1 cellular context compared by ENCODE assay signal in genomic region chr13:45219123-45219891, GRCh38.
TF ChIP-seq lines count a peak whose summit lies in the region.

No MANE protein-coding gene starts in this region.

TF ChIP-seq in HepG2, 621 proteins besides CTCF, POLR2A, EP300 and RAD21 (continued from another document and continues in another):
- TF ChIP-seq, protein P1, sequence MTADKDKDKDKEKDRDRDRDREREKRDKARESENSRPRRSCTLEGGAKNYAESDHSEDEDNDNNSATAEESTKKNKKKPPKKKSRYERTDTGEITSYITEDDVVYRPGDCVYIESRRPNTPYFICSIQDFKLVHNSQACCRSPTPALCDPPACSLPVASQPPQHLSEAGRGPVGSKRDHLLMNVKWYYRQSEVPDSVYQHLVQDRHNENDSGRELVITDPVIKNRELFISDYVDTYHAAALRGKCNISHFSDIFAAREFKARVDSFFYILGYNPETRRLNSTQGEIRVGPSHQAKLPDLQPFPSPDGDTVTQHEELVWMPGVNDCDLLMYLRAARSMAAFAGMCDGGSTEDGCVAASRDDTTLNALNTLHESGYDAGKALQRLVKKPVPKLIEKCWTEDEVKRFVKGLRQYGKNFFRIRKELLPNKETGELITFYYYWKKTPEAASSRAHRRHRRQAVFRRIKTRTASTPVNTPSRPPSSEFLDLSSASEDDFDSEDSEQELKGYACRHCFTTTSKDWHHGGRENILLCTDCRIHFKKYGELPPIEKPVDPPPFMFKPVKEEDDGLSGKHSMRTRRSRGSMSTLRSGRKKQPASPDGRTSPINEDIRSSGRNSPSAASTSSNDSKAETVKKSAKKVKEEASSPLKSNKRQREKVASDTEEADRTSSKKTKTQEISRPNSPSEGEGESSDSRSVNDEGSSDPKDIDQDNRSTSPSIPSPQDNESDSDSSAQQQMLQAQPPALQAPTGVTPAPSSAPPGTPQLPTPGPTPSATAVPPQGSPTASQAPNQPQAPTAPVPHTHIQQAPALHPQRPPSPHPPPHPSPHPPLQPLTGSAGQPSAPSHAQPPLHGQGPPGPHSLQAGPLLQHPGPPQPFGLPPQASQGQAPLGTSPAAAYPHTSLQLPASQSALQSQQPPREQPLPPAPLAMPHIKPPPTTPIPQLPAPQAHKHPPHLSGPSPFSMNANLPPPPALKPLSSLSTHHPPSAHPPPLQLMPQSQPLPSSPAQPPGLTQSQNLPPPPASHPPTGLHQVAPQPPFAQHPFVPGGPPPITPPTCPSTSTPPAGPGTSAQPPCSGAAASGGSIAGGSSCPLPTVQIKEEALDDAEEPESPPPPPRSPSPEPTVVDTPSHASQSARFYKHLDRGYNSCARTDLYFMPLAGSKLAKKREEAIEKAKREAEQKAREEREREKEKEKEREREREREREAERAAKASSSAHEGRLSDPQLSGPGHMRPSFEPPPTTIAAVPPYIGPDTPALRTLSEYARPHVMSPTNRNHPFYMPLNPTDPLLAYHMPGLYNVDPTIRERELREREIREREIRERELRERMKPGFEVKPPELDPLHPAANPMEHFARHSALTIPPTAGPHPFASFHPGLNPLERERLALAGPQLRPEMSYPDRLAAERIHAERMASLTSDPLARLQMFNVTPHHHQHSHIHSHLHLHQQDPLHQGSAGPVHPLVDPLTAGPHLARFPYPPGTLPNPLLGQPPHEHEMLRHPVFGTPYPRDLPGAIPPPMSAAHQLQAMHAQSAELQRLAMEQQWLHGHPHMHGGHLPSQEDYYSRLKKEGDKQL (CRISPR knock-in tag; IDR thresholded peaks at IDR 0.05; ENCODE audit: low read depth): no peak
- 0 out of 2 replicates have a peak, but pooled peaks have one; percentile 6 for TF ChIP-seq CEBPG (CRISPR knock-in tag; IDR thresholded peaks at IDR 0.05)
- TF ChIP-seq ZNF878 (CRISPR knock-in tag; IDR thresholded peaks at IDR 0.05): no peak
- no peak for TF ChIP-seq NR2F6 (IDR thresholded peaks at IDR 0.05)
- no peak for TF ChIP-seq NR2F6 (CRISPR knock-in tag; IDR thresholded peaks at IDR 0.05)
- TF ChIP-seq, protein P2, sequence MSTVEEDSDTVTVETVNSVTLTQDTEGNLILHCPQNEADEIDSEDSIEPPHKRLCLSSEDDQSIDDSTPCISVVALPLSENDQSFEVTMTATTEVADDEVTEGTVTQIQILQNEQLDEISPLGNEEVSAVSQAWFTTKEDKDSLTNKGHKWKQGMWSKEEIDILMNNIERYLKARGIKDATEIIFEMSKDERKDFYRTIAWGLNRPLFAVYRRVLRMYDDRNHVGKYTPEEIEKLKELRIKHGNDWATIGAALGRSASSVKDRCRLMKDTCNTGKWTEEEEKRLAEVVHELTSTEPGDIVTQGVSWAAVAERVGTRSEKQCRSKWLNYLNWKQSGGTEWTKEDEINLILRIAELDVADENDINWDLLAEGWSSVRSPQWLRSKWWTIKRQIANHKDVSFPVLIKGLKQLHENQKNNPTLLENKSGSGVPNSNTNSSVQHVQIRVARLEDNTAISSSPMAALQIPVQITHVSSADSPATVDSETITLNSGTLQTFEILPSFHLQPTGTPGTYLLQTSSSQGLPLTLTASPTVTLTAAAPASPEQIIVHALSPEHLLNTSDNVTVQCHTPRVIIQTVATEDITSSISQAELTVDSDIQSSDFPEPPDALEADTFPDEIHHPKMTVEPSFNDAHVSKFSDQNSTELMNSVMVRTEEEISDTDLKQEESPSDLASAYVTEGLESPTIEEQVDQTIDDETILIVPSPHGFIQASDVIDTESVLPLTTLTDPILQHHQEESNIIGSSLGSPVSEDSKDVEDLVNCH (CRISPR knock-in tag; IDR thresholded peaks at IDR 0.05): no peak
- TF ChIP-seq ELF1 (CRISPR knock-in tag; IDR thresholded peaks at IDR 0.05): no peak
- TF ChIP-seq ZBTB4 (CRISPR knock-in tag; IDR thresholded peaks at IDR 0.05; ENCODE audit: borderline replicate concordance): no peak
- TF ChIP-seq FOXC1 (CRISPR knock-in tag; IDR thresholded peaks at IDR 0.05; ENCODE audit: borderline replicate concordance): no peak
- no peak for TF ChIP-seq ZNF615 (CRISPR knock-in tag; IDR thresholded peaks at IDR 0.05; ENCODE audit: borderline replicate concordance)
- TF ChIP-seq RBFOX2 (IDR thresholded peaks at IDR 0.05; ENCODE audit: low read depth, low read length): no peak
- TF ChIP-seq, protein P3, sequence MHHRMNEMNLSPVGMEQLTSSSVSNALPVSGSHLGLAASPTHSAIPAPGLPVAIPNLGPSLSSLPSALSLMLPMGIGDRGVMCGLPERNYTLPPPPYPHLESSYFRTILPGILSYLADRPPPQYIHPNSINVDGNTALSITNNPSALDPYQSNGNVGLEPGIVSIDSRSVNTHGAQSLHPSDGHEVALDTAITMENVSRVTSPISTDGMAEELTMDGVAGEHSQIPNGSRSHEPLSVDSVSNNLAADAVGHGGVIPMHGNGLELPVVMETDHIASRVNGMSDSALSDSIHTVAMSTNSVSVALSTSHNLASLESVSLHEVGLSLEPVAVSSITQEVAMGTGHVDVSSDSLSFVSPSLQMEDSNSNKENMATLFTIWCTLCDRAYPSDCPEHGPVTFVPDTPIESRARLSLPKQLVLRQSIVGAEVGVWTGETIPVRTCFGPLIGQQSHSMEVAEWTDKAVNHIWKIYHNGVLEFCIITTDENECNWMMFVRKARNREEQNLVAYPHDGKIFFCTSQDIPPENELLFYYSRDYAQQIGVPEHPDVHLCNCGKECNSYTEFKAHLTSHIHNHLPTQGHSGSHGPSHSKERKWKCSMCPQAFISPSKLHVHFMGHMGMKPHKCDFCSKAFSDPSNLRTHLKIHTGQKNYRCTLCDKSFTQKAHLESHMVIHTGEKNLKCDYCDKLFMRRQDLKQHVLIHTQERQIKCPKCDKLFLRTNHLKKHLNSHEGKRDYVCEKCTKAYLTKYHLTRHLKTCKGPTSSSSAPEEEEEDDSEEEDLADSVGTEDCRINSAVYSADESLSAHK (CRISPR knock-in tag; IDR thresholded peaks at IDR 0.05; ENCODE audit: borderline replicate concordance): no peak
- TF ChIP-seq THAP11 (CRISPR knock-in tag; IDR thresholded peaks at IDR 0.05): no peak
- no peak for TF ChIP-seq ZSCAN31 (CRISPR knock-in tag; IDR thresholded peaks at IDR 0.05; ENCODE audit: low read depth)
- TF ChIP-seq NR3C1 (CRISPR knock-in tag; IDR thresholded peaks at IDR 0.05): no peak
- no peak for TF ChIP-seq ZNF563 (CRISPR knock-in tag; IDR thresholded peaks at IDR 0.05)
- no peak for TF ChIP-seq ZNF749 (CRISPR knock-in tag; IDR thresholded peaks at IDR 0.05; ENCODE audit: borderline replicate concordance)
- TF ChIP-seq, protein P4, sequence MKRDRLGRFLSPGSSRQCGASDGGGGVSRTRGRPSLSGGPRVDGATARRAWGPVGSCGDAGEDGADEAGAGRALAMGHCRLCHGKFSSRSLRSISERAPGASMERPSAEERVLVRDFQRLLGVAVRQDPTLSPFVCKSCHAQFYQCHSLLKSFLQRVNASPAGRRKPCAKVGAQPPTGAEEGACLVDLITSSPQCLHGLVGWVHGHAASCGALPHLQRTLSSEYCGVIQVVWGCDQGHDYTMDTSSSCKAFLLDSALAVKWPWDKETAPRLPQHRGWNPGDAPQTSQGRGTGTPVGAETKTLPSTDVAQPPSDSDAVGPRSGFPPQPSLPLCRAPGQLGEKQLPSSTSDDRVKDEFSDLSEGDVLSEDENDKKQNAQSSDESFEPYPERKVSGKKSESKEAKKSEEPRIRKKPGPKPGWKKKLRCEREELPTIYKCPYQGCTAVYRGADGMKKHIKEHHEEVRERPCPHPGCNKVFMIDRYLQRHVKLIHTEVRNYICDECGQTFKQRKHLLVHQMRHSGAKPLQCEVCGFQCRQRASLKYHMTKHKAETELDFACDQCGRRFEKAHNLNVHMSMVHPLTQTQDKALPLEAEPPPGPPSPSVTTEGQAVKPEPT (CRISPR knock-in tag; IDR thresholded peaks at IDR 0.05; ENCODE audit: low read depth): no peak
- TF ChIP-seq, protein P5, sequence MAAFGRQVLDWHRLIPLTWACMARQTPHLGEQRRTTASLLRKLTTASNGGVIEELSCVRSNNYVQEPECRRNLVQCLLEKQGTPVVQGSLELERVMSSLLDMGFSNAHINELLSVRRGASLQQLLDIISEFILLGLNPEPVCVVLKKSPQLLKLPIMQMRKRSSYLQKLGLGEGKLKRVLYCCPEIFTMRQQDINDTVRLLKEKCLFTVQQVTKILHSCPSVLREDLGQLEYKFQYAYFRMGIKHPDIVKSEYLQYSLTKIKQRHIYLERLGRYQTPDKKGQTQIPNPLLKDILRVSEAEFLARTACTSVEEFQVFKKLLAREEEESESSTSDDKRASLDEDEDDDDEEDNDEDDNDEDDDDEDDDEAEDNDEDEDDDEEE (CRISPR knock-in tag; IDR thresholded peaks at IDR 0.05): no peak
- peak; percentile 74 for TF ChIP-seq HNF4A (CRISPR knock-in tag; IDR thresholded peaks at IDR 0.05)
- no peak for TF ChIP-seq DR1 (CRISPR knock-in tag; IDR thresholded peaks at IDR 0.05)
- TF ChIP-seq TCF7L2 (IDR thresholded peaks at IDR 0.05; ENCODE audit: low read depth, low read length): no peak
- TF ChIP-seq, protein P6, sequence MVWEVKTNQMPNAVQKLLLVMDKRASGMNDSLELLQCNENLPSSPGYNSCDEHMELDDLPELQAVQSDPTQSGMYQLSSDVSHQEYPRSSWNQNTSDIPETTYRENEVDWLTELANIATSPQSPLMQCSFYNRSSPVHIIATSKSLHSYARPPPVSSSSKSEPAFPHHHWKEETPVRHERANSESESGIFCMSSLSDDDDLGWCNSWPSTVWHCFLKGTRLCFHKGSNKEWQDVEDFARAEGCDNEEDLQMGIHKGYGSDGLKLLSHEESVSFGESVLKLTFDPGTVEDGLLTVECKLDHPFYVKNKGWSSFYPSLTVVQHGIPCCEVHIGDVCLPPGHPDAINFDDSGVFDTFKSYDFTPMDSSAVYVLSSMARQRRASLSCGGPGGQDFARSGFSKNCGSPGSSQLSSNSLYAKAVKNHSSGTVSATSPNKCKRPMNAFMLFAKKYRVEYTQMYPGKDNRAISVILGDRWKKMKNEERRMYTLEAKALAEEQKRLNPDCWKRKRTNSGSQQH (CRISPR knock-in tag; IDR thresholded peaks at IDR 0.05; ENCODE audit: low read depth): no peak
- TF ChIP-seq SOX5 (CRISPR knock-in tag; IDR thresholded peaks at IDR 0.05; ENCODE audit: borderline replicate concordance): no peak
- TF ChIP-seq ETV5 (CRISPR knock-in tag; IDR thresholded peaks at IDR 0.05; ENCODE audit: borderline replicate concordance): no peak
- TF ChIP-seq U2AF2 (IDR thresholded peaks at IDR 0.05; ENCODE audit: low read depth, low read length): no peak
- no peak for TF ChIP-seq ISL2 (CRISPR knock-in tag; IDR thresholded peaks at IDR 0.05)
- no peak for TF ChIP-seq U2AF1 (optimal IDR thresholded peaks at IDR 0.05; ENCODE audit: low read depth, low read length)
- TF ChIP-seq RNF2 (conservative IDR thresholded peaks at IDR 0.05; ENCODE audit: low read depth): no peak
- TF ChIP-seq, protein P7, sequence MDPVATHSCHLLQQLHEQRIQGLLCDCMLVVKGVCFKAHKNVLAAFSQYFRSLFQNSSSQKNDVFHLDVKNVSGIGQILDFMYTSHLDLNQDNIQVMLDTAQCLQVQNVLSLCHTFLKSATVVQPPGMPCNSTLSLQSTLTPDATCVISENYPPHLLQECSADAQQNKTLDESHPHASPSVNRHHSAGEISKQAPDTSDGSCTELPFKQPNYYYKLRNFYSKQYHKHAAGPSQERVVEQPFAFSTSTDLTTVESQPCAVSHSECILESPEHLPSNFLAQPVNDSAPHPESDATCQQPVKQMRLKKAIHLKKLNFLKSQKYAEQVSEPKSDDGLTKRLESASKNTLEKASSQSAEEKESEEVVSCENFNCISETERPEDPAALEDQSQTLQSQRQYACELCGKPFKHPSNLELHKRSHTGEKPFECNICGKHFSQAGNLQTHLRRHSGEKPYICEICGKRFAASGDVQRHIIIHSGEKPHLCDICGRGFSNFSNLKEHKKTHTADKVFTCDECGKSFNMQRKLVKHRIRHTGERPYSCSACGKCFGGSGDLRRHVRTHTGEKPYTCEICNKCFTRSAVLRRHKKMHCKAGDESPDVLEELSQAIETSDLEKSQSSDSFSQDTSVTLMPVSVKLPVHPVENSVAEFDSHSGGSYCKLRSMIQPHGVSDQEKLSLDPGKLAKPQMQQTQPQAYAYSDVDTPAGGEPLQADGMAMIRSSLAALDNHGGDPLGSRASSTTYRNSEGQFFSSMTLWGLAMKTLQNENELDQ (CRISPR knock-in tag; IDR thresholded peaks at IDR 0.05; ENCODE audit: borderline replicate concordance): no peak
- TF ChIP-seq ZNF251 (CRISPR knock-in tag; IDR thresholded peaks at IDR 0.05): no peak
